ENCODE assay signal across 23 cellular contexts in the genomic region with DNA sequence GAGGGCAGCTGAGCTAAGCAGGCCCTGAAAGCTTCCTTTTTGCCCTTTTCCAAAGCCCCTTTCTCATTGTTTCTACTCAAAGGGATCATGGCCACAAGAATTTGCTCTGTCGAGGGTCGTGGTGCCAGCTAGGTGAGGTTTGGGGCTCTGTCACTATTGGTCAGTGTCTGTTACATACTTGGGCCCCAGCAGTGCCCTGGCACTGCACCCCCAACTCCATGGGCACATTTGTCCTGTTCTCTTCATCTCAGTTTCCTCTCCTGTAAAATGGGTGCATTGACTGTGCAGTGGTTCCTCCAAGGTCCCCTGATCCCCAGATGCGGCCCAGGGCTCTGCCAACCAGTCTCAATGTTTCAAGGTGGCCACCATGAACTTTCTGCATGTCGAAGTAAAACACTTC.
DNase-seq lines count a peak whose midpoint lies in the region; ATAC-seq, FAIRE-seq and TF ChIP-seq lines count a peak whose summit lies in the region.
"Had no signal": no experiment of that assay in that cellular context is flagged by ENCODE, and none has a peak within 500 bp of the region (broad histone marks: within the 10 kb centered on the region; RNA-seq: fewer than 3 reads in every experiment).

No MANE protein-coding gene starts in this region.

- no peak overlapping the region for H3K4me3 Mint-ChIP-seq in activated T-cell treated with anti-CD3 and anti-CD28 coated beads, Interleukin-2, amount 50 U/mL, for 24 hours
- no peak overlapping the region for H3K4me3 Mint-ChIP-seq in activated T-cell treated with anti-CD3 and anti-CD28 coated beads, Interleukin-2, amount 50 U/mL, for 72 hours
- H3K4me3 Mint-ChIP-seq in memory B cell: no peak overlapping the region
- H3K4me3 Mint-ChIP-seq in naive thymus-derived CD8-positive, alpha-beta T cell: no peak overlapping the region
- H3K4me3 Mint-ChIP-seq: CD4-positive, alpha-beta memory T cell; GM23338; H9 had no signal

- H4K20me1 ChIP-seq in K562 (replicated peaks; ENCODE audit: control insufficient read depth, insufficient read depth, low read length): no peaks in the 10 kb centered on the region

- POLR2A ChIA-PET in K562 (lab: Yijun Ruan, JAX): interaction anchor here (1.0 to 1.2 kb wide), 3 partner anchors 10 to 261 kb away, joined by 3 to 4 read pairs (median 3); no protein-coding TSS in a partner anchor
- POLR2A ChIA-PET in naive thymus-derived CD8-positive, alpha-beta T cell (lab: Charles Lee): no interaction called here

- no peak for ATAC-seq in activated T-cell treated with anti-CD3 and anti-CD28 coated beads, Interleukin-2, amount 50 U/mL, for 72 hours (replicated peaks in 1 of 2)
- ATAC-seq in left ventricle myocardium superior (no peak), Right ventricle myocardium inferior (no peak), K562 (no peak), memory B cell (ENCODE audit: low read depth) (no peak)
- no peak for ATAC-seq in naive thymus-derived CD8-positive, alpha-beta T cell
- ATAC-seq: GM23338, HCT116 had no signal

- H3K27me3 ChIP-seq in K562 (ENCODE audit: control insufficient read depth in 2 of 2, insufficient read depth in 2 of 2, low read length in 2 of 2): no peaks in the 10 kb centered on the region

- peaks cover 98% of the 10 kb centered on the region for H3K36me3 Mint-ChIP-seq in activated T-cell treated with anti-CD3 and anti-CD28 coated beads, Interleukin-2, amount 50 U/mL, for 24 hours (ENCODE audit: low read depth)
- peaks cover 1 to 2% of the 10 kb centered on the region in 2 donors for H3K36me3 Mint-ChIP-seq in activated T-cell treated with anti-CD3 and anti-CD28 coated beads, Interleukin-2, amount 50 U/mL, for 72 hours (ENCODE audit: insufficient read depth in 2 of 2)
- H3K36me3 Mint-ChIP-seq in memory B cell: peaks cover 17% of the 10 kb centered on the region
- peaks cover 0 to 28% (median 2%) of the 10 kb centered on the region in 3 donors for H3K36me3 Mint-ChIP-seq in naive thymus-derived CD8-positive, alpha-beta T cell

- no peak overlapping the region for H3K4me3 ChIP-seq in K562
- H3K4me3 ChIP-seq: GM23338 had no signal

- H3K9me1 ChIP-seq in K562 (ENCODE audit: control insufficient read depth, insufficient read depth, low read length): no peaks in the 10 kb centered on the region

- no peaks in the 10 kb centered on the region for H3K79me2 ChIP-seq in K562 (ENCODE audit: control insufficient read depth, insufficient read depth, low read length)

- WGBS in K562 (ENCODE audit: insufficient coverage, low coverage, missing lambda C conversion rate): 95% methylated on average over 4 of the region's 4 CpGs

- H3K9me3 ChIP-seq in K562 (replicated peaks; ENCODE audit: control insufficient read depth, insufficient read depth, low read depth, low read length): no peaks in the 10 kb centered on the region

- DNase-seq in activated T-cell treated with anti-CD3 and anti-CD28 coated beads, Interleukin-2, amount 50 U/mL, for 24 hours: no peak
- no peak for DNase-seq in activated T-cell treated with anti-CD3 and anti-CD28 coated beads, Interleukin-2, amount 50 U/mL, for 72 hours
- DNase-seq in left ventricle myocardium superior (peak; percentile 14), Right ventricle myocardium inferior (ENCODE audit: missing footprints) (no peak), K562 (ENCODE audit: extremely low read depth in 1 of 4, low spot score in 3 of 4) (no peak), memory B cell (ENCODE audit: low spot score in 2 of 2) (no peak), Kasumi-1 (lab: John Stamatoyannopoulos, UW) (no peak)
- DNase-seq in naive thymus-derived CD8-positive, alpha-beta T cell: no peak
- DNase-seq: ACHN; C1 segment of cervical spinal cord; Calu3; CD4-positive, alpha-beta memory T cell; COR-L47; DMS53; DMS79 treated with DMSO at 0.1 percent for 48 hours; GF-D8; H9 had no signal

- H3K27me3 Mint-ChIP-seq in activated T-cell treated with anti-CD3 and anti-CD28 coated beads, Interleukin-2, amount 50 U/mL, for 24 hours: no peaks in the 10 kb centered on the region
- H3K27me3 Mint-ChIP-seq in activated T-cell treated with anti-CD3 and anti-CD28 coated beads, Interleukin-2, amount 50 U/mL, for 72 hours (ENCODE audit: low read depth): no peaks in the 10 kb centered on the region
- no peaks in the 10 kb centered on the region for H3K27me3 Mint-ChIP-seq in memory B cell
- H3K27me3 Mint-ChIP-seq in naive thymus-derived CD8-positive, alpha-beta T cell: no peaks in the 10 kb centered on the region
- H3K27me3 Mint-ChIP-seq: CD4-positive, alpha-beta memory T cell had no signal

- H3K36me3 ChIP-seq in K562 (ENCODE audit: control insufficient read depth, insufficient read depth, low read length): peaks cover 99% of the 10 kb centered on the region

- in situ Hi-C loops in K562 (cut with MboI): loop anchor here (5.0 kb wide), 1 partner anchor 262 kb away; no protein-coding TSS in a partner anchor

- H3K4me1 ChIP-seq in K562 (replicated peaks in 1 of 2; ENCODE audit: control insufficient read depth in 2 of 2, insufficient read depth in 2 of 2, low read length in 2 of 2): peaks cover 0 to 6% of the 10 kb centered on the region in 2 experiments; a peak in 1 of 5 replicates

- H3K27ac ChIP-seq in K562 (ENCODE audit: extremely low read depth, low read depth, low read length): no peak overlapping the region
- H3K27ac ChIP-seq: 22Rv1 had no signal

- TF ChIP-seq CTCF in K562 (IDR thresholded peaks at IDR 0.05 in 2 of 3, conservative IDR thresholded peaks at IDR 0.05 in 1 of 3; ENCODE audit: insufficient read depth in 2 of 3, low read depth in 1 of 3, low read length in 3 of 3): no peak

- CTCF ChIA-PET in K562 (lab: Yijun Ruan, JAX; ENCODE audit: low intra/inter-chr PET ratio): no interaction called here

- H3K27ac Mint-ChIP-seq in activated T-cell treated with anti-CD3 and anti-CD28 coated beads, Interleukin-2, amount 50 U/mL, for 24 hours: peak overlapping the region; percentile 46
- no peak overlapping the region for H3K27ac Mint-ChIP-seq in activated T-cell treated with anti-CD3 and anti-CD28 coated beads, Interleukin-2, amount 50 U/mL, for 72 hours
- peak overlapping the region; percentile 38 for H3K27ac Mint-ChIP-seq in memory B cell
- H3K27ac Mint-ChIP-seq in naive thymus-derived CD8-positive, alpha-beta T cell: no peak overlapping the region
- H3K27ac Mint-ChIP-seq: GM23338 had no signal

- intact Hi-C loops in left ventricle myocardium superior (cut with micrococcal nuclease) (no loop called here), Right ventricle myocardium inferior (cut with DNase I) (no loop called here), K562 (cut with micrococcal nuclease) (loop anchor here (10.0 kb wide), 1 partner anchor 570 kb away; no protein-coding TSS in a partner anchor)

- TF ChIP-seq POLR2A in K562 (conservative IDR thresholded peaks at IDR 0.05): no peak

- no peak for TF ChIP-seq EP300 in K562 (IDR thresholded peaks at IDR 0.05; ENCODE audit: low read length)

- no peak for TF ChIP-seq RAD21 in K562 (CRISPR knock-in tag; conservative IDR thresholded peaks at IDR 0.05 in 1 of 2, IDR thresholded peaks at IDR 0.05 in 1 of 2)

- H3K4me1 Mint-ChIP-seq in activated T-cell treated with anti-CD3 and anti-CD28 coated beads, Interleukin-2, amount 50 U/mL, for 24 hours (ENCODE audit: low read depth): peaks cover 26% of the 10 kb centered on the region
- peaks cover 14% of the 10 kb centered on the region for H3K4me1 Mint-ChIP-seq in activated T-cell treated with anti-CD3 and anti-CD28 coated beads, Interleukin-2, amount 50 U/mL, for 72 hours (ENCODE audit: low read depth)
- peaks cover 9% of the 10 kb centered on the region for H3K4me1 Mint-ChIP-seq in memory B cell
- peaks cover 0 to 6% (median 2%) of the 10 kb centered on the region in 4 donors for H3K4me1 Mint-ChIP-seq in naive thymus-derived CD8-positive, alpha-beta T cell

- no peaks in the 10 kb centered on the region for H3K9me3 Mint-ChIP-seq in activated T-cell treated with anti-CD3 and anti-CD28 coated beads, Interleukin-2, amount 50 U/mL, for 24 hours
- H3K9me3 Mint-ChIP-seq in activated T-cell treated with anti-CD3 and anti-CD28 coated beads, Interleukin-2, amount 50 U/mL, for 72 hours: no peaks in the 10 kb centered on the region
- no peaks in the 10 kb centered on the region for H3K9me3 Mint-ChIP-seq in memory B cell
- H3K9me3 Mint-ChIP-seq in naive thymus-derived CD8-positive, alpha-beta T cell: no peaks in the 10 kb centered on the region
- H3K9me3 Mint-ChIP-seq: CD4-positive, alpha-beta memory T cell; GM23338; H9 had no signal

- no peak for FAIRE-seq in K562 (lab: Jason Lieb, UNC)
- FAIRE-seq: A204.1, GM12891, GM18507 had no signal

- no peak overlapping the region for H2AFZ ChIP-seq in K562 (ENCODE audit: low read depth, low read length)
- H2AFZ ChIP-seq: GM23338 had no signal

- H3K9ac ChIP-seq in K562 (ENCODE audit: insufficient read depth in 1 of 2, low read depth in 2 of 2, low read length in 2 of 2): no peak overlapping the region

- no peak overlapping the region for H3K4me2 ChIP-seq in K562 (ENCODE audit: insufficient read depth, low read length)
- H3K4me2 ChIP-seq: GM23338 had no signal

- BruUV-seq in K562 (replicated peaks; lab: Mats Ljungman, UMichigan): no TSS peak

TF ChIP-seq in K562, 482 proteins besides CTCF, POLR2A, EP300 and RAD21 (continues in another document):
- TF ChIP-seq NFIC (IDR thresholded peaks at IDR 0.05) (no peak), CHD4 (IDR thresholded peaks at IDR 0.05; ENCODE audit: insufficient read depth, insufficient replicate concordance, low read depth, low read length, poor library complexity, severe bottlenecking) (peak; percentile 31), ZKSCAN8 (CRISPR knock-in tag; IDR thresholded peaks at IDR 0.05) (no peak), RBM25 (IDR thresholded peaks at IDR 0.05; ENCODE audit: low read depth, low read length, severe bottlenecking) (peak; percentile 50), FOXJ3 (CRISPR knock-in tag; IDR thresholded peaks at IDR 0.05) (no peak), DPF2 (IDR thresholded peaks at IDR 0.05) (no peak), CHCHD3 (CRISPR knock-in tag; IDR thresholded peaks at IDR 0.05) (no peak), LEF1 (IDR thresholded peaks at IDR 0.05) (no peak), CBX5 (IDR thresholded peaks at IDR 0.05; ENCODE audit: borderline replicate concordance, low read depth) (no peak)

Comparison
In these comparisons a context has a peak if more than half of its experiments do, and no peak if none do; other contexts are left out.
1. H3K27ac Mint-ChIP-seq: peak in activated T-cell treated with anti-CD3 and anti-CD28 coated beads, Interleukin-2, amount 50 U/mL, for 24 hours (single experiment) and memory B cell (single experiment); none in activated T-cell treated with anti-CD3 and anti-CD28 coated beads, Interleukin-2, amount 50 U/mL, for 72 hours (single experiment) and naive thymus-derived CD8-positive, alpha-beta T cell (0 of 10).